Comparison of ENCODE assay signal across 14 cellular contexts in genomic region chr6:106858653-106859092, GRCh38.
DNase-seq lines count a peak whose midpoint lies in the region; ATAC-seq and TF ChIP-seq lines count a peak whose summit lies in the region.
"Had no signal": no experiment of that assay in that cellular context is flagged by ENCODE, and none has a peak within 500 bp of the region (broad histone marks: within the 10 kb centered on the region; RNA-seq: fewer than 3 reads in every experiment).

No MANE protein-coding gene starts in this region.

- H3K27ac Mint-ChIP-seq in Calu3 (ENCODE audit: unreplicated experiment) = peak overlapping the region; percentile 73
- H3K27ac Mint-ChIP-seq in activated CD4-positive, alpha-beta T cell treated with anti-CD3 and anti-CD28 coated beads, Interleukin-2, amount 10 ng/mL, durations not matched to agents 24 days and 14 days = no peak overlapping the region

- BruUV-seq in Calu3 (replicated peaks; lab: Mats Ljungman, UMichigan) = no TSS peak

- intact Hi-C loops in Calu3 (cut with micrococcal nuclease; ENCODE audit: unreplicated experiment) = loop anchor here (2.0 kb wide), 2 partner anchors 60 to 72 kb away; no protein-coding TSS in a partner anchor
- intact Hi-C loops in activated CD4-positive, alpha-beta T cell treated with anti-CD3 and anti-CD28 coated beads, Interleukin-2, amount 10 ng/mL, durations not matched to agents 24 days and 14 days (cut with micrococcal nuclease) = no loop called here

- H3K4me1 Mint-ChIP-seq in Calu3 (ENCODE audit: low read depth, unreplicated experiment) = peaks cover 35% of the 10 kb centered on the region
- no peaks in the 10 kb centered on the region for H3K4me1 Mint-ChIP-seq in activated CD4-positive, alpha-beta T cell treated with anti-CD3 and anti-CD28 coated beads, Interleukin-2, amount 10 ng/mL, durations not matched to agents 24 days and 14 days

- DNase-seq in Calu3 (peak; percentile 77), NCI-H226 (peak; percentile 90), epithelial cell of prostate (ENCODE audit: low read depth, low spot score) (peak; percentile 90), omental fat pad (ENCODE audit: low spot score) (no peak), HPDE6-E6E7 (ENCODE audit: extremely low spot score) (no peak), HUDEP-2 (lab: John Stamatoyannopoulos, UW; ENCODE audit: unreplicated experiment in 76 of 76) (no peak)
- no peak for DNase-seq in activated CD4-positive, alpha-beta T cell treated with anti-CD3 and anti-CD28 coated beads, Interleukin-2, amount 10 ng/mL, durations not matched to agents 24 days and 14 days
- DNase-seq: activated CD8-positive, alpha-beta memory T cell treated with anti-CD3 and anti-CD28 coated beads, Interleukin-2, amount 50 U/mL, for 4 hours; amniotic stem cell; NCI-H146; stimulated activated CD4-positive, alpha-beta T cell treated with anti-CD3 and anti-CD28 coated beads, Interleukin-4, amount 100 ng/mL, for 4 hours; T-helper 9 cell had no signal

- TF ChIP-seq CTCF in Calu3 (IDR thresholded peaks at IDR 0.05; ENCODE audit: unreplicated experiment) (no peak), omental fat pad (IDR thresholded peaks at IDR 0.05) (no peak)

- CTCF ChIA-PET in Calu3 (lab: Charles Lee) = interaction anchor here (0.6 to 1.7 kb wide), 3 partner anchors 11 to 476 kb away, joined by 3 to 6 read pairs (median 3); no protein-coding TSS in a partner anchor

- H3K4me3 Mint-ChIP-seq in Calu3 (ENCODE audit: low read depth, unreplicated experiment) = no peak overlapping the region
- no peak overlapping the region for H3K4me3 Mint-ChIP-seq in activated CD4-positive, alpha-beta T cell treated with anti-CD3 and anti-CD28 coated beads, Interleukin-2, amount 10 ng/mL, durations not matched to agents 24 days and 14 days

- H3K27ac ChIP-seq in epithelial cell of prostate = peak overlapping the region; percentile 93

- H3K9me3 Mint-ChIP-seq in Calu3 (ENCODE audit: low read depth, unreplicated experiment) = peaks cover 6% of the 10 kb centered on the region
- peaks cover 6% of the 10 kb centered on the region for H3K9me3 Mint-ChIP-seq in activated CD4-positive, alpha-beta T cell treated with anti-CD3 and anti-CD28 coated beads, Interleukin-2, amount 10 ng/mL, durations not matched to agents 24 days and 14 days

- peaks cover 23% of the 10 kb centered on the region for H3K36me3 Mint-ChIP-seq in Calu3 (ENCODE audit: insufficient read depth, unreplicated experiment)
- H3K36me3 Mint-ChIP-seq in activated CD4-positive, alpha-beta T cell treated with anti-CD3 and anti-CD28 coated beads, Interleukin-2, amount 10 ng/mL, durations not matched to agents 24 days and 14 days (ENCODE audit: low read depth) = no peaks in the 10 kb centered on the region

- ATAC-seq in omental fat pad (ENCODE audit: low FRiP score) (peak; percentile 23), GM19395 (IDR thresholded peaks at IDR 0.05; ENCODE audit: unreplicated experiment) (no peak)
- ATAC-seq: left lobe of liver had no signal

- no peaks in the 10 kb centered on the region for H3K27me3 Mint-ChIP-seq in Calu3 (ENCODE audit: unreplicated experiment)
- H3K27me3 Mint-ChIP-seq in activated CD4-positive, alpha-beta T cell treated with anti-CD3 and anti-CD28 coated beads, Interleukin-2, amount 10 ng/mL, durations not matched to agents 24 days and 14 days = no peaks in the 10 kb centered on the region

Comparison
In these comparisons a context has a peak if more than half of its experiments do, and no peak if none do; other contexts are left out.
1. DNase-seq: peak in Calu3 (single experiment), NCI-H226 (single experiment) and epithelial cell of prostate (single experiment); none in omental fat pad (single experiment), HPDE6-E6E7 (single experiment), HUDEP-2 (0 of 76) and activated CD4-positive, alpha-beta T cell treated with anti-CD3 and anti-CD28 coated beads, Interleukin-2, amount 10 ng/mL, durations not matched to agents 24 days and 14 days (single experiment).